1 cellular context compared by ENCODE assay signal in the genomic region with DNA sequence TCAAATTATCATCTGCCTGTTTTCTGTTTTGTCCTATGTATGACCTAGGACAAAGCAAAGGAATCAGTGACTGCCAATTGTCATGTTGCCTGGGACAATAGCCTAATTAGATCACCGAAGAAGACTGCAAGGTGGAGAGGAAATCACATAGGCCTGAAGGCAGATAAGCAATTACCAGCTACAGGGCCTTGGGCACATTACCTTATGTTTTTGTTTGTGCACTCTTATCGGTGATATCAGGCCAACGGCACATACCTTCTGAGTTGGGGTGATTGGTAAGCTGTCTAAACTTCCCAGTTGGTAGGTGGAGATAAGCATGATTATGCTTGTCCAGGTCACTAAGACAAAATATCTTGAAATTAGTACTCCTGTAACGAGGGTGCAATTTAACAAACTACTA.
TF ChIP-seq lines count a peak whose summit lies in the region.

No MANE protein-coding gene starts in this region.

TF ChIP-seq in K562, 482 proteins besides CTCF, POLR2A, EP300 and RAD21 (continued from another document and continues in another):
- peak; percentile 76; the same call in 1 of the 2 replicates for TF ChIP-seq CHAMP1 (IDR thresholded peaks at IDR 0.05)
- TF ChIP-seq SRSF3 (IDR thresholded peaks at IDR 0.05; ENCODE audit: insufficient read depth, low read length) = no peak
- TF ChIP-seq RAD51 (IDR thresholded peaks at IDR 0.05; ENCODE audit: borderline replicate concordance, low read depth) = no peak
- TF ChIP-seq ZKSCAN8 (CRISPR knock-in tag; IDR thresholded peaks at IDR 0.05) = peak; percentile 51
- no peak for TF ChIP-seq E2F8 (IDR thresholded peaks at IDR 0.05; ENCODE audit: low read depth, partially characterized antibody)
- TF ChIP-seq ZNF23 (CRISPR knock-in tag; IDR thresholded peaks at IDR 0.05) = no peak
- no peak for TF ChIP-seq ZNF165 (CRISPR knock-in tag; IDR thresholded peaks at IDR 0.05; ENCODE audit: borderline replicate concordance)
- TF ChIP-seq IFI16 (CRISPR knock-in tag; IDR thresholded peaks at IDR 0.05) = no peak
- no peak for TF ChIP-seq NR2C2 (CRISPR knock-in tag; IDR thresholded peaks at IDR 0.05)
- no peak for TF ChIP-seq NR2C2 (tag; IDR thresholded peaks at IDR 0.05)
- no peak for TF ChIP-seq SUPT5H (IDR thresholded peaks at IDR 0.05)
- TF ChIP-seq, protein P1, sequence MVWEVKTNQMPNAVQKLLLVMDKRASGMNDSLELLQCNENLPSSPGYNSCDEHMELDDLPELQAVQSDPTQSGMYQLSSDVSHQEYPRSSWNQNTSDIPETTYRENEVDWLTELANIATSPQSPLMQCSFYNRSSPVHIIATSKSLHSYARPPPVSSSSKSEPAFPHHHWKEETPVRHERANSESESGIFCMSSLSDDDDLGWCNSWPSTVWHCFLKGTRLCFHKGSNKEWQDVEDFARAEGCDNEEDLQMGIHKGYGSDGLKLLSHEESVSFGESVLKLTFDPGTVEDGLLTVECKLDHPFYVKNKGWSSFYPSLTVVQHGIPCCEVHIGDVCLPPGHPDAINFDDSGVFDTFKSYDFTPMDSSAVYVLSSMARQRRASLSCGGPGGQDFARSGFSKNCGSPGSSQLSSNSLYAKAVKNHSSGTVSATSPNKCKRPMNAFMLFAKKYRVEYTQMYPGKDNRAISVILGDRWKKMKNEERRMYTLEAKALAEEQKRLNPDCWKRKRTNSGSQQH (CRISPR knock-in tag; IDR thresholded peaks at IDR 0.05) = no peak
- no peak for TF ChIP-seq NFXL1 (CRISPR knock-in tag; IDR thresholded peaks at IDR 0.05)
- no peak for TF ChIP-seq ZNF232 (CRISPR knock-in tag; IDR thresholded peaks at IDR 0.05)
- TF ChIP-seq, protein P2, sequence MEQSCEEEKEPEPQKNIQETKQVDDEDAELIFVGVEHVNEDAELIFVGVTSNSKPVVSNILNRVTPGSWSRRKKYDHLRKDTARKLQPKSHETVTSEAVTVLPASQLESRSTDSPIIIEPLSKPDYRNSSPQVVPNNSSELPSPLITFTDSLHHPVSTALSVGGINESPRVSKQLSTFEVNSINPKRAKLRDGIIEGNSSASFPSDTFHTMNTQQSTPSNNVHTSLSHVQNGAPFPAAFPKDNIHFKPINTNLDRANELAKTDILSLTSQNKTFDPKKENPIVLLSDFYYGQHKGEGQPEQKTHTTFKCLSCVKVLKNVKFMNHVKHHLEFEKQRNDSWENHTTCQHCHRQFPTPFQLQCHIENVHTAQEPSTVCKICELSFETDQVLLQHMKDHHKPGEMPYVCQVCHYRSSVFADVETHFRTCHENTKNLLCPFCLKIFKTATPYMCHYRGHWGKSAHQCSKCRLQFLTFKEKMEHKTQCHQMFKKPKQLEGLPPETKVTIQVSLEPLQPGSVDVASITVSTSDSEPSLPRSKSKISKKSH (CRISPR knock-in tag; IDR thresholded peaks at IDR 0.05) = no peak
- TF ChIP-seq MAFK (IDR thresholded peaks at IDR 0.05; ENCODE audit: low read length) = no peak
- TF ChIP-seq CEBPB (tag; IDR thresholded peaks at IDR 0.05) = no peak
- TF ChIP-seq GABPB1 (CRISPR knock-in tag; IDR thresholded peaks at IDR 0.05) = no peak
- no peak for TF ChIP-seq ELF4 (CRISPR knock-in tag; IDR thresholded peaks at IDR 0.05)
- TF ChIP-seq ZNF766 (CRISPR knock-in tag; conservative IDR thresholded peaks at IDR 0.05) = peak; percentile 69; the same call in 1 of the 2 replicates
- TF ChIP-seq NCOA6 (IDR thresholded peaks at IDR 0.05) = no peak
- no peak for TF ChIP-seq HINFP (tag; conservative IDR thresholded peaks at IDR 0.05; ENCODE audit: low read depth)
- no peak for TF ChIP-seq ZNF408 (CRISPR knock-in tag; IDR thresholded peaks at IDR 0.05; ENCODE audit: low read depth)
- TF ChIP-seq FOXK1 (CRISPR knock-in tag; IDR thresholded peaks at IDR 0.05; ENCODE audit: borderline replicate concordance) = no peak
- TF ChIP-seq ELF1 (tag; IDR thresholded peaks at IDR 0.05) = no peak
- no peak for TF ChIP-seq ZHX1 (conservative IDR thresholded peaks at IDR 0.05; ENCODE audit: low read length)
- TF ChIP-seq DLX4 (CRISPR knock-in tag; IDR thresholded peaks at IDR 0.05) = no peak
- TF ChIP-seq SNIP1 (IDR thresholded peaks at IDR 0.05; ENCODE audit: low read depth) = no peak
- TF ChIP-seq HDAC3 (IDR thresholded peaks at IDR 0.05; ENCODE audit: borderline replicate concordance, partially characterized antibody) = peak; percentile 83
- TF ChIP-seq LCOR (CRISPR knock-in tag; IDR thresholded peaks at IDR 0.05) = 0 out of 2 replicates have a peak, but pooled peaks have one; percentile 40
- no peak for TF ChIP-seq MCM5 (IDR thresholded peaks at IDR 0.05; ENCODE audit: low read depth)
- TF ChIP-seq, protein P3, sequence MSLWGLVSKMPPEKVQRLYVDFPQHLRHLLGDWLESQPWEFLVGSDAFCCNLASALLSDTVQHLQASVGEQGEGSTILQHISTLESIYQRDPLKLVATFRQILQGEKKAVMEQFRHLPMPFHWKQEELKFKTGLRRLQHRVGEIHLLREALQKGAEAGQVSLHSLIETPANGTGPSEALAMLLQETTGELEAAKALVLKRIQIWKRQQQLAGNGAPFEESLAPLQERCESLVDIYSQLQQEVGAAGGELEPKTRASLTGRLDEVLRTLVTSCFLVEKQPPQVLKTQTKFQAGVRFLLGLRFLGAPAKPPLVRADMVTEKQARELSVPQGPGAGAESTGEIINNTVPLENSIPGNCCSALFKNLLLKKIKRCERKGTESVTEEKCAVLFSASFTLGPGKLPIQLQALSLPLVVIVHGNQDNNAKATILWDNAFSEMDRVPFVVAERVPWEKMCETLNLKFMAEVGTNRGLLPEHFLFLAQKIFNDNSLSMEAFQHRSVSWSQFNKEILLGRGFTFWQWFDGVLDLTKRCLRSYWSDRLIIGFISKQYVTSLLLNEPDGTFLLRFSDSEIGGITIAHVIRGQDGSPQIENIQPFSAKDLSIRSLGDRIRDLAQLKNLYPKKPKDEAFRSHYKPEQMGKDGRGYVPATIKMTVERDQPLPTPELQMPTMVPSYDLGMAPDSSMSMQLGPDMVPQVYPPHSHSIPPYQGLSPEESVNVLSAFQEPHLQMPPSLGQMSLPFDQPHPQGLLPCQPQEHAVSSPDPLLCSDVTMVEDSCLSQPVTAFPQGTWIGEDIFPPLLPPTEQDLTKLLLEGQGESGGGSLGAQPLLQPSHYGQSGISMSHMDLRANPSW (CRISPR knock-in tag; IDR thresholded peaks at IDR 0.05) = no peak
- TF ChIP-seq CBX5 (IDR thresholded peaks at IDR 0.05; ENCODE audit: borderline replicate concordance, low read depth) = no peak
- no peak for TF ChIP-seq ZBTB12 (CRISPR knock-in tag; IDR thresholded peaks at IDR 0.05)
- TF ChIP-seq ELF2 (CRISPR knock-in tag; IDR thresholded peaks at IDR 0.05) = no peak
- TF ChIP-seq, protein P4, sequence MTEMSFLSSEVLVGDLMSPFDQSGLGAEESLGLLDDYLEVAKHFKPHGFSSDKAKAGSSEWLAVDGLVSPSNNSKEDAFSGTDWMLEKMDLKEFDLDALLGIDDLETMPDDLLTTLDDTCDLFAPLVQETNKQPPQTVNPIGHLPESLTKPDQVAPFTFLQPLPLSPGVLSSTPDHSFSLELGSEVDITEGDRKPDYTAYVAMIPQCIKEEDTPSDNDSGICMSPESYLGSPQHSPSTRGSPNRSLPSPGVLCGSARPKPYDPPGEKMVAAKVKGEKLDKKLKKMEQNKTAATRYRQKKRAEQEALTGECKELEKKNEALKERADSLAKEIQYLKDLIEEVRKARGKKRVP (CRISPR knock-in tag; IDR thresholded peaks at IDR 0.05) = no peak
- peak; percentile 84 for TF ChIP-seq CXXC5 (CRISPR knock-in tag; IDR thresholded peaks at IDR 0.05)
- TF ChIP-seq SOX6 (IDR thresholded peaks at IDR 0.05) = peak; percentile 99
- TF ChIP-seq NFRKB (IDR thresholded peaks at IDR 0.05; ENCODE audit: low read depth) = no peak
- peak in 1 of 2 experiments; percentile 31; a peak in 1 of 4 replicates for TF ChIP-seq TEAD1 (CRISPR knock-in tag; IDR thresholded peaks at IDR 0.05)
- TF ChIP-seq GABPA (tag; conservative IDR thresholded peaks at IDR 0.05; ENCODE audit: low read depth) = no peak
